In the genomic region with DNA sequence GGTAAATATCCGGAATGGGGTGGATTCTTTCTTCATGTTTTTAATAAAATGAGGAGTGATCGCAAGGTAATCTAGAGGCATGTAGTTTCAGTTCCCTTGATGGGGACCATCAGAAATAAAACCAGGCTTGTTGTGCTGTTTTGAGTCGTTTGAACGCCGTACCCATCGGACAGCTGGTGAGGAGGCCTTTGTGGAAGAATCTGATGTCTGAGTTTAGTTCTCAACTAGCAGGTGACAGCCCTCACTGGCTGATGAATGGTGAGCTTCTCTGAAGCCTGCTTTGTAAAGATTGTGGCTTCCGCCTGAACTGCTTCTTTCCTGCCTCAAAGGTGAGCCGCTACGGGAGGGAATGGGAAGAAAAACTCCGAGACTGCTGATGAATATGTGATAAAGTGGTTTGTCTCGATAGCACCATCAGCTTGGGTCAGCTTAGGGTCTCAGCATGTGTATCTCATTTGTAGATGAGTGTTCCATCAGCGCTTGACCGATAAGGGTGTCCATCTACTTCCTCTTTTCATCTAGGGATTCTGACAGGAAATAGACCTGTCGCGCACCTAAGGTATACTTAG, we compare ENCODE assay signal across 8 cellular contexts. TPM values are rescaled to one million over a fixed set of nuclear protein-coding genes. Genes with fewer than 3 reads are reported as not detected.
DNase-seq lines count a peak whose midpoint lies in the region; ATAC-seq and TF ChIP-seq lines count a peak whose summit lies in the region.

No MANE protein-coding gene starts in this region.

- peaks cover 0 to 18% (median 4%) of the 10 kb centered on the region in 3 donors for H3K36me3 Mint-ChIP-seq in naive thymus-derived CD8-positive, alpha-beta T cell

- no peak for ATAC-seq in left ventricle myocardium superior
- ATAC-seq in HG03378 (IDR thresholded peaks at IDR 0.05; ENCODE audit: unreplicated experiment), result peak; percentile 32
- ATAC-seq in naive thymus-derived CD8-positive, alpha-beta T cell, result peak; percentile 38 to 39
- ATAC-seq in HG03457 (IDR thresholded peaks at IDR 0.05; ENCODE audit: unreplicated experiment), result no peak

- H3K9me3 ChIP-seq in left ventricle myocardium inferior (replicated peaks), result no peaks in the 10 kb centered on the region
- no peaks in the 10 kb centered on the region for H3K9me3 ChIP-seq in duodenal mucosa (ENCODE audit: control insufficient read depth in 1 of 2, low read length in 2 of 2)

- H3K4me3 Mint-ChIP-seq in naive thymus-derived CD8-positive, alpha-beta T cell, result peak overlapping the region; percentile 86 to 98 (median 96)

- no peak for TF ChIP-seq CTCF in left ventricle myocardium inferior (IDR thresholded peaks at IDR 0.05; ENCODE audit: borderline replicate concordance)

- H3K36me3 ChIP-seq in left ventricle myocardium inferior (no peaks in the 10 kb centered on the region), duodenal mucosa (ENCODE audit: control insufficient read depth in 1 of 2, insufficient read depth in 2 of 2, low read length in 2 of 2) (peaks cover 0 to 5% of the 10 kb centered on the region in 2 donors)

- H3K4me3 ChIP-seq in left ventricle myocardium inferior (peak overlapping the region; percentile 99), duodenal mucosa (ENCODE audit: low read depth in 1 of 2, low read length in 2 of 2) (peak overlapping the region; percentile 88 to 98)

- peak overlapping the region; percentile 84 to 99 (median 98) for H3K27ac Mint-ChIP-seq in naive thymus-derived CD8-positive, alpha-beta T cell

- peak overlapping the region; percentile 87 to 96 for H3K9ac ChIP-seq in duodenal mucosa (ENCODE audit: low read depth in 1 of 2, low read length in 2 of 2)

- H3K27ac ChIP-seq in left ventricle myocardium inferior (replicated peaks) (peak overlapping the region; percentile 82), duodenal mucosa (ENCODE audit: low read depth, low read length) (peak overlapping the region; percentile 67)

- POLR2A ChIA-PET in naive thymus-derived CD8-positive, alpha-beta T cell (lab: Charles Lee), result interaction anchor here (0.6 to 3.6 kb wide), 10 partner anchors 8 to 428 kb away, joined by 4 to 50 read pairs (median 8); a partner anchor contains a TSS

- peaks cover 63% of the 10 kb centered on the region for H3K4me1 ChIP-seq in left ventricle myocardium inferior
- H3K4me1 ChIP-seq in duodenal mucosa (ENCODE audit: control insufficient read depth in 1 of 2, insufficient read depth in 2 of 2, low read length in 2 of 2), result peaks cover 11 to 18% of the 10 kb centered on the region in 2 donors

- no peak for DNase-seq in left ventricle myocardium inferior
- DNase-seq in left ventricle myocardium superior, result no peak
- peak; percentile 18 for DNase-seq in T-helper 9 cell
- peak in 9 of 10 donors; percentile 18 to 65 (median 36) for DNase-seq in naive thymus-derived CD8-positive, alpha-beta T cell
- DNase-seq in NCI-H1048 (lab: John Stamatoyannopoulos, UW), result no peak

- peaks cover 0 to 3% (median 0%) of the 10 kb centered on the region in 5 donors for H3K27me3 Mint-ChIP-seq in naive thymus-derived CD8-positive, alpha-beta T cell

- intact Hi-C loops in left ventricle myocardium inferior (cut with micrococcal nuclease), result no loop called here
- intact Hi-C loops in left ventricle myocardium superior (cut with micrococcal nuclease), result no loop called here

- H3K4me1 Mint-ChIP-seq in naive thymus-derived CD8-positive, alpha-beta T cell, result peaks cover 18 to 57% (median 50%) of the 10 kb centered on the region in 4 donors

- H3K9me3 Mint-ChIP-seq in naive thymus-derived CD8-positive, alpha-beta T cell, result no peaks in the 10 kb centered on the region

- no peaks in the 10 kb centered on the region for H3K27me3 ChIP-seq in left ventricle myocardium inferior (ENCODE audit: low read depth)
- H3K27me3 ChIP-seq in duodenal mucosa (ENCODE audit: control insufficient read depth in 1 of 2, insufficient read depth in 2 of 2, low read length in 2 of 2), result no peaks in the 10 kb centered on the region

RNA-seq across cellular contexts. Expression of a gene that starts 1.0 kb away (rescaled TPM):
- total RNA-seq in left ventricle myocardium inferior, result 41.4 TPM
- 37.5 TPM for total RNA-seq in left ventricle myocardium superior
- total RNA-seq in naive thymus-derived CD8-positive, alpha-beta T cell, result 10 to 100 TPM; 92.2 to 97.1 TPM
- polyA plus RNA-seq in naive thymus-derived CD8-positive, alpha-beta T cell, result 100 to 1,000 TPM in 2 of 3 donors, 10 to 100 TPM in 1; 93.5 to 113 (median 103) TPM

Comparison
In these comparisons a context has a peak if more than half of its experiments do, and no peak if none do; other contexts are left out.
1. DNase-seq: peak in T-helper 9 cell (single experiment) and naive thymus-derived CD8-positive, alpha-beta T cell (9 of 10); none in left ventricle myocardium inferior (single experiment), left ventricle myocardium superior (single experiment) and NCI-H1048 (single experiment).
2. ATAC-seq: peak in HG03378 (single experiment) and naive thymus-derived CD8-positive, alpha-beta T cell (2 of 2); none in left ventricle myocardium superior (single experiment) and HG03457 (single experiment).